Comparison of ENCODE assay signal across 1 cellular context in the genomic region with DNA sequence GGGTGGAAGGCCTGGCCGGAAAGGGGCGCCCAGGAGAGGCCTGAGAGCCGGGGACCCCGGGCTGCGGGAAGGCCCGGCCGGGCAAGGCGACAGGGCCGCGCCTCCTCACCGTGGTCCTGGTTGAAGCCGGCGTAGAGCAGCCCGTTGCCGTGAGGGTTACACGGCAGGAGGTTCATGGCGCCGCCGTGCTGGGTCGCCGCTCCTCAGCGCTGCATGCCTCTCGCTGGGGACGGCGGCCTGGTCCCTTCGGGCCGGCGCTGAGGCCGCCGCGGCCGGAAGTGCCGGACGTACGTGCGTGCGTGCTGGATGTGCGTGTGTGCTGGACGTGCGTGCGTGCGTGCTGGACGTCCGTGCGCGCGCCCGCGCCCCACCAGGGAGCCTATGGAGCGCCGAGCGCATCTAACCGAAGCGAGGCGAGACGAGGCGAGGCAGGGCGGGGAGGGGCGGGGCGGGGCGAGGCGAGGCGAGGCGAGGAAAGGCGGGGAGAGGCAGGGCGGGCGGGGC.
TF ChIP-seq lines count a peak whose summit lies in the region.

A gene (minus strand): TSS at position 280 of the 504 bp plus-strand sequence. CDS start 104 bp downstream, at position 176.

TF ChIP-seq in neural cell, 6 proteins besides CTCF, POLR2A, EP300 and RAD21 (continued from another document):
- TF ChIP-seq, protein P1, sequence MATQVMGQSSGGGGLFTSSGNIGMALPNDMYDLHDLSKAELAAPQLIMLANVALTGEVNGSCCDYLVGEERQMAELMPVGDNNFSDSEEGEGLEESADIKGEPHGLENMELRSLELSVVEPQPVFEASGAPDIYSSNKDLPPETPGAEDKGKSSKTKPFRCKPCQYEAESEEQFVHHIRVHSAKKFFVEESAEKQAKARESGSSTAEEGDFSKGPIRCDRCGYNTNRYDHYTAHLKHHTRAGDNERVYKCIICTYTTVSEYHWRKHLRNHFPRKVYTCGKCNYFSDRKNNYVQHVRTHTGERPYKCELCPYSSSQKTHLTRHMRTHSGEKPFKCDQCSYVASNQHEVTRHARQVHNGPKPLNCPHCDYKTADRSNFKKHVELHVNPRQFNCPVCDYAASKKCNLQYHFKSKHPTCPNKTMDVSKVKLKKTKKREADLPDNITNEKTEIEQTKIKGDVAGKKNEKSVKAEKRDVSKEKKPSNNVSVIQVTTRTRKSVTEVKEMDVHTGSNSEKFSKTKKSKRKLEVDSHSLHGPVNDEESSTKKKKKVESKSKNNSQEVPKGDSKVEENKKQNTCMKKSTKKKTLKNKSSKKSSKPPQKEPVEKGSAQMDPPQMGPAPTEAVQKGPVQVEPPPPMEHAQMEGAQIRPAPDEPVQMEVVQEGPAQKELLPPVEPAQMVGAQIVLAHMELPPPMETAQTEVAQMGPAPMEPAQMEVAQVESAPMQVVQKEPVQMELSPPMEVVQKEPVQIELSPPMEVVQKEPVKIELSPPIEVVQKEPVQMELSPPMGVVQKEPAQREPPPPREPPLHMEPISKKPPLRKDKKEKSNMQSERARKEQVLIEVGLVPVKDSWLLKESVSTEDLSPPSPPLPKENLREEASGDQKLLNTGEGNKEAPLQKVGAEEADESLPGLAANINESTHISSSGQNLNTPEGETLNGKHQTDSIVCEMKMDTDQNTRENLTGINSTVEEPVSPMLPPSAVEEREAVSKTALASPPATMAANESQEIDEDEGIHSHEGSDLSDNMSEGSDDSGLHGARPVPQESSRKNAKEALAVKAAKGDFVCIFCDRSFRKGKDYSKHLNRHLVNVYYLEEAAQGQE (IDR thresholded peaks at IDR 0.05; ENCODE audit: borderline replicate concordance) = peak; percentile 55
- peak; percentile 95 for TF ChIP-seq MXI1 (conservative IDR thresholded peaks at IDR 0.05; ENCODE audit: poor library complexity, severe bottlenecking)
